Comparison of ENCODE assay signal across 9 cellular contexts in genomic region chr14:60647837-60648168, GRCh38. TPM values are rescaled to one million over a fixed set of nuclear protein-coding genes. Genes with fewer than 3 reads are reported as not detected.
A peak's percentile ranks its signal among the peaks of the same experiment; 100 is the strongest.
DNase-seq lines count a peak whose midpoint lies in the region; ATAC-seq, FAIRE-seq and TF ChIP-seq lines count a peak whose summit lies in the region.
"Had no signal": no experiment of that assay in that cellular context is flagged by ENCODE, and none has a peak within 500 bp of the region (broad histone marks: within the 10 kb centered on the region; RNA-seq: fewer than 3 reads in every experiment).

No MANE protein-coding gene starts in this region.

- no peaks in the 10 kb centered on the region for H3K4me1 ChIP-seq in prostate gland (replicated peaks)

- peaks cover 29 to 47% of the 10 kb centered on the region in 2 donors for H3K4me1 Mint-ChIP-seq in effector memory CD8-positive, alpha-beta T cell (ENCODE audit: low read depth in 2 of 2)

- H3K9me3 ChIP-seq in prostate gland: no peaks in the 10 kb centered on the region

- H3K36me3 ChIP-seq in GM06990 (ENCODE audit: control insufficient read depth, insufficient read depth, low read length) (no peaks in the 10 kb centered on the region), prostate gland (no peaks in the 10 kb centered on the region)

- DNase-seq in GM06990 (ENCODE audit: extremely low read depth, insufficient read length) (no peak), NCI-H526 treated with DMSO at 0.1 percent for 48 hours (lab: John Stamatoyannopoulos, UW) (peak; percentile 17), prostate gland (ENCODE audit: low spot score) (no peak), GM12891 (ENCODE audit: insufficient read length, low spot score) (no peak), HuH-7.5 (ENCODE audit: low spot score) (no peak), lower leg skin (ENCODE audit: low spot score in 2 of 2) (no peak)
- DNase-seq in effector memory CD8-positive, alpha-beta T cell: no peak
- DNase-seq: stimulated activated CD4-positive, alpha-beta T cell treated with anti-CD3 and anti-CD28 coated beads, Interleukin-1b, Interleukin-23, amount 100 ng/mL, for 48 hours had no signal

- H3K9me3 Mint-ChIP-seq in effector memory CD8-positive, alpha-beta T cell: no peaks in the 10 kb centered on the region

- peak overlapping the region; percentile 86 to 92 for H3K27ac ChIP-seq in prostate gland

- TF ChIP-seq CTCF in GM06990 (IDR thresholded peaks at IDR 0.05; ENCODE audit: insufficient read depth, low read length, poor library complexity, severe bottlenecking) (no peak), prostate gland (IDR thresholded peaks at IDR 0.05) (no peak), lower leg skin (IDR thresholded peaks at IDR 0.05) (no peak)

- no peak overlapping the region for H3K27ac Mint-ChIP-seq in effector memory CD8-positive, alpha-beta T cell

- H3K36me3 Mint-ChIP-seq in effector memory CD8-positive, alpha-beta T cell (ENCODE audit: insufficient read depth): peaks cover 12% of the 10 kb centered on the region

- ATAC-seq in effector memory CD8-positive, alpha-beta T cell (replicated peaks): no peak
- no peak for ATAC-seq in GM19397 (IDR thresholded peaks at IDR 0.05; ENCODE audit: unreplicated experiment)

- H3K4me3 ChIP-seq in GM06990 (replicated peaks; ENCODE audit: low read depth, low read length) (peak overlapping the region; percentile 59), prostate gland (peak overlapping the region; percentile 46 to 76), lower leg skin (ENCODE audit: low read depth, poor library complexity, severe bottlenecking) (no peak overlapping the region)

- 4% methylated on average over 19 of the region's 19 CpGs for WGBS in prostate gland
- WGBS in lower leg skin, 2 donors: 8 to 9% methylated on average over 19 of the region's 19 CpGs

- TF ChIP-seq POLR2A in prostate gland (IDR thresholded peaks at IDR 0.05) (no peak), GM12891 (IDR thresholded peaks at IDR 0.05; ENCODE audit: low read depth, low read length) (no peak), lower leg skin (IDR thresholded peaks at IDR 0.05) (no peak)

- H3K27me3 ChIP-seq in GM06990 (replicated peaks; ENCODE audit: control insufficient read depth, insufficient read depth, low read length): peaks cover 2% of the 10 kb centered on the region; the same call in 1 of the 2 replicates
- H3K27me3 ChIP-seq in prostate gland (replicated peaks; ENCODE audit: insufficient read depth): no peaks in the 10 kb centered on the region

- intact Hi-C loops in prostate gland (cut with DNase I): loop anchor here (5.0 kb wide), 2 partner anchors 334 to 401 kb away; partner anchors contain the start of genes PPM1A, SLC38A6 and TRMT5
- intact Hi-C loops in lower leg skin (cut with DNase I; ENCODE audit: low total_unique reads): no loop called here

- FAIRE-seq in GM12891 (lab: Jason Lieb, UNC): no peak

- peak overlapping the region; percentile 62 to 74 for H3K4me3 Mint-ChIP-seq in effector memory CD8-positive, alpha-beta T cell

- H3K27me3 Mint-ChIP-seq in effector memory CD8-positive, alpha-beta T cell: peaks cover 87 to 100% of the 10 kb centered on the region in 2 donors

TF ChIP-seq in GM12891, 5 proteins besides CTCF, POLR2A, EP300 and RAD21:
- no peak for TF ChIP-seq PAX5 (IDR thresholded peaks at IDR 0.05; ENCODE audit: insufficient read depth, low read length, severe bottlenecking)
- TF ChIP-seq TAF1 (IDR thresholded peaks at IDR 0.05; ENCODE audit: low read depth, low read length): no peak
- TF ChIP-seq SPI1 (IDR thresholded peaks at IDR 0.05; ENCODE audit: low read depth, low read length): no peak

RNA-seq across cellular contexts. Expression of gene SIX1, which starts 1.5 kb away (rescaled TPM):
- total RNA-seq in prostate gland (10 to 100 TPM; 23.5 to 25.0 TPM), lower leg skin (1 to 10 TPM in 2 of 4 donors, under 1 TPM in 1, not detected in 1; 0.21 to 1.2 (median 1.0) TPM)
- polyA plus RNA-seq in GM12891 (2012; ENCODE audit: low read depth, missing spikeins): not detected

Comparison
In these comparisons a context has a peak if more than half of its experiments do, and no peak if none do; other contexts are left out.
1. RNA of gene SIX1, which starts 1.5 kb away (total RNA-seq): 23.5 to 25.0 TPM in prostate gland; 0.21 to 1.2 TPM in lower leg skin; every median in the first group is over 10 times any median in the second.